ENCODE assay signal across 11 cellular contexts in genomic region chr2:174776223-174776622, GRCh38. TPM values are rescaled to one million over a fixed set of nuclear protein-coding genes. Genes with fewer than 3 reads are reported as not detected.
DNase-seq lines count a peak whose midpoint lies in the region; ATAC-seq and TF ChIP-seq lines count a peak whose summit lies in the region.
"Had no signal": no experiment of that assay in that cellular context is flagged by ENCODE, and none has a peak within 500 bp of the region (broad histone marks: within the 10 kb centered on the region; RNA-seq: fewer than 3 reads in every experiment).

No MANE protein-coding gene starts in this region.

- no peaks in the 10 kb centered on the region for H3K9me3 ChIP-seq in T-helper 17 cell (ENCODE audit: control insufficient read depth, low read length, poor library complexity, severe bottlenecking)

- peak; percentile 20 for TF ChIP-seq CTCF in AG09319 (IDR thresholded peaks at IDR 0.05; ENCODE audit: low read depth, low read length)
- peak; percentile 54 for TF ChIP-seq CTCF in GM12864 (IDR thresholded peaks at IDR 0.05; ENCODE audit: low read depth, low read length, missing control alignments)
- TF ChIP-seq CTCF in fibroblast of villous mesenchyme (IDR thresholded peaks at IDR 0.05; ENCODE audit: insufficient read depth, low read depth, low read length), result peak; percentile 58

- H3K4me3 Mint-ChIP-seq in T-helper 17 cell, result peak overlapping the region; percentile 36

- DNase-seq in AG09319 (ENCODE audit: extremely low read depth, low read depth), result no peak
- no peak for DNase-seq in GM12864 (ENCODE audit: low read depth)
- no peak for DNase-seq in T-helper 17 cell
- DNase-seq in fibroblast of villous mesenchyme (ENCODE audit: low read depth), result no peak
- no peak for DNase-seq in G401 (ENCODE audit: low spot score)
- DNase-seq: DMS79, NCI-H524 had no signal

- peaks cover 40% of the 10 kb centered on the region for H3K4me1 Mint-ChIP-seq in T-helper 17 cell

- no peaks in the 10 kb centered on the region for H3K27me3 Mint-ChIP-seq in T-helper 17 cell

- ATAC-seq in T-helper 17 cell (no peak), GM21515 (IDR thresholded peaks at IDR 0.05; ENCODE audit: unreplicated experiment) (no peak), HG03520 (IDR thresholded peaks at IDR 0.05; ENCODE audit: unreplicated experiment) (no peak), GM21423 (IDR thresholded peaks at IDR 0.05; ENCODE audit: unreplicated experiment) (no peak)

- H3K27ac Mint-ChIP-seq in T-helper 17 cell, result peak overlapping the region; percentile 100

- in situ Hi-C loops in G401 (cut with HindIII; ENCODE audit: low sequenced_read_pairs), result no loop called here

- no peaks in the 10 kb centered on the region for H3K36me3 Mint-ChIP-seq in T-helper 17 cell (ENCODE audit: low read depth)

- no peak overlapping the region for H3K4me3 ChIP-seq in GM12864 (ENCODE audit: low read depth, low read length)
- no peak overlapping the region for H3K4me3 ChIP-seq in fibroblast of villous mesenchyme (ENCODE audit: low read depth, low read length)

RNA-seq across cellular contexts. Expression of gene CHRNA1, which starts 12.0 kb away (rescaled TPM):
- under 1 TPM; 0.63 to 0.94 TPM for total RNA-seq in T-helper 17 cell
- under 0.01 and 0.32 TPM in 2 replicates for total RNA-seq in fibroblast of villous mesenchyme
- not detected in 2 replicates for total RNA-seq in G401 (2014; rRNA removed; shearing (Covaris generic))
- total RNA-seq: T-helper 2 cell treated with Interferon-gamma antibody and Interleukin-4, amounts not matched to agents 100 ng/mL and 5 ng/mL, for 36 hours had no signal
